ENCODE assay signal across 7 cellular contexts in genomic region chr7:2508327-2509231, GRCh38. TPM values are rescaled to one million over a fixed set of nuclear protein-coding genes. Genes with fewer than 3 reads are reported as not detected.
DNase-seq lines count a peak whose midpoint lies in the region; ATAC-seq and TF ChIP-seq lines count a peak whose summit lies in the region.

No MANE protein-coding gene starts in this region.

- H3K4me1 Mint-ChIP-seq in neural crest cell: peaks cover 18% of the 10 kb centered on the region

- TF ChIP-seq CTCF in coronary artery (IDR thresholded peaks at IDR 0.05) (no peak), neural crest cell (conservative IDR thresholded peaks at IDR 0.05) (no peak)

- H3K27ac ChIP-seq in coronary artery: peak overlapping the region in 1 of 2 donors; percentile 51

- H3K27me3 Mint-ChIP-seq in neural crest cell (ENCODE audit: low read depth): no peaks in the 10 kb centered on the region

- peak overlapping the region; percentile 19 for H3K27ac Mint-ChIP-seq in neural crest cell (ENCODE audit: unreplicated experiment)

- no peaks in the 10 kb centered on the region for H3K36me3 Mint-ChIP-seq in neural crest cell (ENCODE audit: low read depth)

- H3K4me3 ChIP-seq in coronary artery: peak overlapping the region; percentile 21

- ATAC-seq in HG03196 (IDR thresholded peaks at IDR 0.05; ENCODE audit: unreplicated experiment): no peak
- no peak for ATAC-seq in GM18520 (IDR thresholded peaks at IDR 0.05; ENCODE audit: unreplicated experiment)

- H3K4me3 Mint-ChIP-seq in neural crest cell: no peak overlapping the region

- DNase-seq in GM19238 (ENCODE audit: insufficient read length, low spot score) (peak; percentile 75), M059J (ENCODE audit: low read depth) (peak; percentile 59), coronary artery (ENCODE audit: low spot score) (no peak), neural crest cell (ENCODE audit: low read depth, low spot score) (no peak)
- DNase-seq in activated CD4-positive, CD25-positive, alpha-beta regulatory T cell (lab: John Stamatoyannopoulos, UW): peak; percentile 29 to 78 (median 54)

- no peaks in the 10 kb centered on the region for H3K9me3 Mint-ChIP-seq in neural crest cell

RNA-seq across cellular contexts. Expression of gene LFNG, which starts 11.0 kb away (rescaled TPM):
- 4.9 and 11.9 TPM in 2 replicates for total RNA-seq in M059J (2014; rRNA removed; shearing (Covaris generic))
- 39.0 and 44.9 TPM in 2 replicates for total RNA-seq in neural crest cell

RNA-seq across cellular contexts. Expression of gene GRIFIN, which starts 32.4 kb away (rescaled TPM):
- total RNA-seq in M059J (2014; rRNA removed; shearing (Covaris generic)): not detected in 2 replicates
- total RNA-seq in neural crest cell: not detected in 2 replicates

RNA-seq across cellular contexts. Expression of gene BRAT1, which starts 46.7 kb away (rescaled TPM):
- total RNA-seq in M059J (2014; rRNA removed; shearing (Covaris generic)): 18.8 and 39.0 TPM in 2 replicates
- total RNA-seq in neural crest cell: 47.3 and 52.7 TPM in 2 replicates

RNA-seq across cellular contexts. Expression of gene IQCE, which starts 50.2 kb away (rescaled TPM):
- total RNA-seq in M059J (2014; rRNA removed; shearing (Covaris generic)): 7.9 and 11.2 TPM in 2 replicates
- total RNA-seq in neural crest cell: 18.4 and 22.4 TPM in 2 replicates

Comparison
In these comparisons a context has a peak if more than half of its experiments do, and no peak if none do; other contexts are left out.
1. DNase-seq: peak in GM19238 (single experiment), M059J (single experiment) and activated CD4-positive, CD25-positive, alpha-beta regulatory T cell (4 of 4); none in coronary artery (single experiment) and neural crest cell (single experiment).